In genomic region chr14:33386771-33387170, GRCh38 we compare ENCODE assay signal across 24 cellular contexts.
"Had no signal": no experiment of that assay in that cellular context is flagged by ENCODE, and none has a peak within 500 bp of the region (broad histone marks: within the 10 kb centered on the region; RNA-seq: fewer than 3 reads in every experiment).

No MANE protein-coding gene starts in this region.

- H3K36me3 Mint-ChIP-seq: natural killer cell treated with Interleukin-12 subunit alpha and Interleukin-12 subunit beta and Interleukin-15 and Interleukin-18, amount 100 ng/mL, for 72 hours had no signal

- H3K4me1 ChIP-seq: breast epithelium, esophagus squamous epithelium, right lobe of liver, testis, transverse colon had no signal

- H3K27me3 Mint-ChIP-seq: activated CD4-positive, alpha-beta T cell treated with anti-CD3 and anti-CD28 coated beads, Interleukin-2, amount 10 ng/mL, durations not matched to agents 7 days and 5 days; activated CD8-positive, alpha-beta T cell treated with anti-CD3 and anti-CD28 coated beads for 36 hours; dendritic cell treated with granulocyte-macrophage colony-stimulating factor and Interleukin-4, amounts not matched to agents 40 ng/mL and 50 ng/mL, for 4 days; natural killer cell treated with Interleukin-12 subunit alpha and Interleukin-12 subunit beta and Interleukin-15 and Interleukin-18, amount 100 ng/mL, for 72 hours had no signal

- H3K9me3 ChIP-seq: breast epithelium, esophagus squamous epithelium, mucosa of descending colon, right lobe of liver, testis, transverse colon had no signal

- H3K4me3 Mint-ChIP-seq: activated CD4-positive, alpha-beta T cell treated with anti-CD3 and anti-CD28 coated beads, Interleukin-2, amount 10 ng/mL, durations not matched to agents 7 days and 5 days; activated CD8-positive, alpha-beta T cell treated with anti-CD3 and anti-CD28 coated beads for 36 hours; activated T-cell treated with anti-CD3 and anti-CD28 coated beads, Interleukin-2, amount 50 U/mL, for 4 hours; activated T-helper 17 cell treated with anti-CD3 and anti-CD28 coated beads, Interleukin-2, amount 50 U/mL, for 72 hours; dendritic cell treated with granulocyte-macrophage colony-stimulating factor and Interleukin-4, amounts not matched to agents 40 ng/mL and 50 ng/mL, for 4 days; natural killer cell treated with Interleukin-12 subunit alpha and Interleukin-12 subunit beta and Interleukin-15 and Interleukin-18, amount 100 ng/mL, for 72 hours had no signal

- H3K9me3 Mint-ChIP-seq: activated CD4-positive, alpha-beta T cell treated with anti-CD3 and anti-CD28 coated beads, Interleukin-2, amount 10 ng/mL, durations not matched to agents 7 days and 5 days; activated CD8-positive, alpha-beta T cell treated with anti-CD3 and anti-CD28 coated beads for 36 hours; activated T-cell treated with anti-CD3 and anti-CD28 coated beads, Interleukin-2, amount 50 U/mL, for 4 hours; activated T-helper 17 cell treated with anti-CD3 and anti-CD28 coated beads, Interleukin-2, amount 50 U/mL, for 72 hours; dendritic cell treated with granulocyte-macrophage colony-stimulating factor and Interleukin-4, amounts not matched to agents 40 ng/mL and 50 ng/mL, for 4 days; natural killer cell treated with Interleukin-12 subunit alpha and Interleukin-12 subunit beta and Interleukin-15 and Interleukin-18, amount 100 ng/mL, for 72 hours had no signal

- H3K4me1 Mint-ChIP-seq: activated CD4-positive, alpha-beta T cell treated with anti-CD3 and anti-CD28 coated beads, Interleukin-2, amount 10 ng/mL, durations not matched to agents 7 days and 5 days; activated T-helper 17 cell treated with anti-CD3 and anti-CD28 coated beads, Interleukin-2, amount 50 U/mL, for 72 hours had no signal

- ATAC-seq: activated CD8-positive, alpha-beta T cell treated with anti-CD3 and anti-CD28 coated beads for 36 hours; activated T-cell treated with anti-CD3 and anti-CD28 coated beads, Interleukin-2, amount 50 U/mL, for 4 hours; activated T-helper 17 cell treated with anti-CD3 and anti-CD28 coated beads, Interleukin-2, amount 50 U/mL, for 72 hours; left cardiac atrium; left ventricle myocardium superior; mucosa of descending colon; natural killer cell treated with Interleukin-12 subunit alpha and Interleukin-12 subunit beta and Interleukin-15 and Interleukin-18, amount 100 ng/mL, for 72 hours; right lobe of liver; stimulated activated naive CD8-positive, alpha-beta T cell treated with anti-CD3 and anti-CD28 coated beads, Interleukin-15, Interleukin-2, amounts not matched to agents 100 U/mL and 50 U/mL, for 24 hours had no signal

- H3K36me3 ChIP-seq: breast epithelium, esophagus squamous epithelium, right lobe of liver, transverse colon had no signal

- H3K27ac Mint-ChIP-seq: activated CD4-positive, alpha-beta T cell treated with anti-CD3 and anti-CD28 coated beads, Interleukin-2, amount 10 ng/mL, durations not matched to agents 7 days and 5 days; activated CD8-positive, alpha-beta T cell treated with anti-CD3 and anti-CD28 coated beads for 36 hours; activated T-helper 17 cell treated with anti-CD3 and anti-CD28 coated beads, Interleukin-2, amount 50 U/mL, for 72 hours; dendritic cell treated with granulocyte-macrophage colony-stimulating factor and Interleukin-4, amounts not matched to agents 40 ng/mL and 50 ng/mL, for 4 days; natural killer cell treated with Interleukin-12 subunit alpha and Interleukin-12 subunit beta and Interleukin-15 and Interleukin-18, amount 100 ng/mL, for 72 hours had no signal

- DNase-seq: activated CD4-positive, alpha-beta T cell treated with anti-CD3 and anti-CD28 coated beads, Interleukin-2, amount 10 ng/mL, durations not matched to agents 7 days and 5 days; activated CD4-positive, CD25-positive, alpha-beta regulatory T cell treated with anti-CD3 and anti-CD28 coated beads, Interleukin-2, amount 50 U/mL, for 72 hours; activated CD8-positive, alpha-beta T cell treated with anti-CD3 and anti-CD28 coated beads for 36 hours; activated gamma-delta T cell treated with Interleukin-2 at 50 U/mL for 16 hours; activated naive CD4-positive, alpha-beta T cell treated with anti-CD3 and anti-CD28 coated beads, Interleukin-2, amount 50 U/mL, for 16 hours; activated T-cell treated with anti-CD3 and anti-CD28 coated beads, Interleukin-2, amount 50 U/mL, for 4 hours; amygdala; central memory CD4-positive, alpha-beta T cell; effector CD4-positive, alpha-beta T cell; esophagus squamous epithelium; left cardiac atrium; left ventricle myocardium superior; mucosa of descending colon; posterior cingulate gyrus; right lobe of liver; stimulated activated CD4-positive, alpha-beta T cell treated with anti-CD3 and anti-CD28 coated beads, Interleukin-4, amount 100 ng/mL, for 1 hour; stimulated activated naive CD8-positive, alpha-beta T cell treated with anti-CD3 and anti-CD28 coated beads, Interleukin-15, Interleukin-2, amounts not matched to agents 100 U/mL and 50 U/mL, for 24 hours; testis; transverse colon had no signal

- H3K27ac ChIP-seq: breast epithelium, epithelial cell of prostate, esophagus squamous epithelium, right lobe of liver, testis, transverse colon had no signal

- H3K4me3 ChIP-seq: breast epithelium, esophagus squamous epithelium, mucosa of descending colon, right lobe of liver, testis, transverse colon had no signal

- H3K27me3 ChIP-seq: breast epithelium, esophagus squamous epithelium, right lobe of liver, testis, transverse colon had no signal
